17 cellular contexts compared by ENCODE assay signal in genomic region chr14:102875652-102876051, GRCh38. TPM values are rescaled to one million over a fixed set of nuclear protein-coding genes. Genes with fewer than 3 reads are reported as not detected.
DNase-seq lines count a peak whose midpoint lies in the region; ATAC-seq, FAIRE-seq and TF ChIP-seq lines count a peak whose summit lies in the region.
"Had no signal": no experiment of that assay in that cellular context is flagged by ENCODE, and none has a peak within 500 bp of the region (broad histone marks: within the 10 kb centered on the region; RNA-seq: fewer than 3 reads in every experiment).

No MANE protein-coding gene starts in this region.

- TF ChIP-seq CTCF in D721Med (IDR thresholded peaks at IDR 0.05; ENCODE audit: insufficient read depth, missing control alignments), result peak; percentile 22
- TF ChIP-seq CTCF in lower lobe of right lung (IDR thresholded peaks at IDR 0.05), result no peak
- TF ChIP-seq CTCF in osteocyte (IDR thresholded peaks at IDR 0.05), result no peak

- peak overlapping the region; percentile 58 for H3K27ac Mint-ChIP-seq in activated T-helper 17 cell treated with anti-CD3 and anti-CD28 coated beads, Interleukin-2, amount 50 U/mL, for 72 hours
- no peak overlapping the region for H3K27ac Mint-ChIP-seq in stimulated activated memory B cell treated with anti-CD40 and anti-IgM and Interleukin-4, amounts not matched to agents 10 μg/mL and 1 μg/mL and 100 μg/mL, for 72 hours
- H3K27ac Mint-ChIP-seq in osteocyte (ENCODE audit: unreplicated experiment), result no peak overlapping the region

- DNase-seq in D721Med (ENCODE audit: insufficient read length, low spot score), result no peak
- DNase-seq in DMS79 (lab: John Stamatoyannopoulos, UW), result peak; percentile 43
- DNase-seq in lower lobe of right lung, result no peak
- no peak for DNase-seq in inferior parietal cortex (ENCODE audit: extremely low spot score)
- DNase-seq in osteocyte (ENCODE audit: extremely low spot score, unreplicated experiment), result no peak
- DNase-seq: AML-193, COR-L47, KBM-7, MV-4-11, NCI-H187 treated with DMSO at 0.1 percent for 48 hours, NCI-H510A, NCI-H82 had no signal

- FAIRE-seq in D721Med (lab: Jason Lieb, UNC), result no peak
- FAIRE-seq: G401.6 had no signal

- H3K4me3 ChIP-seq in lower lobe of right lung, result no peak overlapping the region
- H3K4me3 ChIP-seq: SJSA1 had no signal

- H3K27ac ChIP-seq in lower lobe of right lung, result no peak overlapping the region
- H3K27ac ChIP-seq: SJSA1 had no signal

- H3K36me3 Mint-ChIP-seq in activated T-helper 17 cell treated with anti-CD3 and anti-CD28 coated beads, Interleukin-2, amount 50 U/mL, for 72 hours (ENCODE audit: low read depth), result no peaks in the 10 kb centered on the region
- peaks cover 31% of the 10 kb centered on the region for H3K36me3 Mint-ChIP-seq in stimulated activated memory B cell treated with anti-CD40 and anti-IgM and Interleukin-4, amounts not matched to agents 10 μg/mL and 1 μg/mL and 100 μg/mL, for 72 hours
- H3K36me3 Mint-ChIP-seq in osteocyte (ENCODE audit: unreplicated experiment), result peaks cover 7% of the 10 kb centered on the region

- H3K9me3 ChIP-seq in lower lobe of right lung, result no peaks in the 10 kb centered on the region
- H3K9me3 ChIP-seq: SJSA1 had no signal

- peaks cover 5% of the 10 kb centered on the region for H3K4me1 Mint-ChIP-seq in activated T-helper 17 cell treated with anti-CD3 and anti-CD28 coated beads, Interleukin-2, amount 50 U/mL, for 72 hours
- H3K4me1 Mint-ChIP-seq in stimulated activated memory B cell treated with anti-CD40 and anti-IgM and Interleukin-4, amounts not matched to agents 10 μg/mL and 1 μg/mL and 100 μg/mL, for 72 hours, result peaks cover 17% of the 10 kb centered on the region
- H3K4me1 Mint-ChIP-seq in osteocyte (ENCODE audit: unreplicated experiment), result peaks cover 16% of the 10 kb centered on the region
- H3K4me1 Mint-ChIP-seq: CD14-positive monocyte had no signal

- H3K4me1 ChIP-seq in lower lobe of right lung, result peaks cover 9% of the 10 kb centered on the region
- H3K4me1 ChIP-seq: SJSA1 had no signal

- no peaks in the 10 kb centered on the region for H3K27me3 Mint-ChIP-seq in activated T-helper 17 cell treated with anti-CD3 and anti-CD28 coated beads, Interleukin-2, amount 50 U/mL, for 72 hours
- no peaks in the 10 kb centered on the region for H3K27me3 Mint-ChIP-seq in stimulated activated memory B cell treated with anti-CD40 and anti-IgM and Interleukin-4, amounts not matched to agents 10 μg/mL and 1 μg/mL and 100 μg/mL, for 72 hours
- no peaks in the 10 kb centered on the region for H3K27me3 Mint-ChIP-seq in osteocyte (ENCODE audit: unreplicated experiment)

- peaks cover 65% of the 10 kb centered on the region for H3K36me3 ChIP-seq in lower lobe of right lung

- H3K4me3 Mint-ChIP-seq in activated T-helper 17 cell treated with anti-CD3 and anti-CD28 coated beads, Interleukin-2, amount 50 U/mL, for 72 hours, result no peak overlapping the region
- no peak overlapping the region for H3K4me3 Mint-ChIP-seq in stimulated activated memory B cell treated with anti-CD40 and anti-IgM and Interleukin-4, amounts not matched to agents 10 μg/mL and 1 μg/mL and 100 μg/mL, for 72 hours
- H3K4me3 Mint-ChIP-seq in osteocyte (ENCODE audit: unreplicated experiment), result no peak overlapping the region
- H3K4me3 Mint-ChIP-seq: CD14-positive monocyte had no signal

- no peaks in the 10 kb centered on the region for H3K27me3 ChIP-seq in lower lobe of right lung (ENCODE audit: low read depth)
- H3K27me3 ChIP-seq: SJSA1 had no signal

- intact Hi-C loops in lower lobe of right lung (cut with DNase I), result no loop called here

- no peaks in the 10 kb centered on the region for H3K9me3 Mint-ChIP-seq in activated T-helper 17 cell treated with anti-CD3 and anti-CD28 coated beads, Interleukin-2, amount 50 U/mL, for 72 hours
- H3K9me3 Mint-ChIP-seq in stimulated activated memory B cell treated with anti-CD40 and anti-IgM and Interleukin-4, amounts not matched to agents 10 μg/mL and 1 μg/mL and 100 μg/mL, for 72 hours, result no peaks in the 10 kb centered on the region
- H3K9me3 Mint-ChIP-seq in osteocyte (ENCODE audit: unreplicated experiment), result no peaks in the 10 kb centered on the region
- H3K9me3 Mint-ChIP-seq: CD14-positive monocyte had no signal

- no peak for ATAC-seq in activated T-helper 17 cell treated with anti-CD3 and anti-CD28 coated beads, Interleukin-2, amount 50 U/mL, for 72 hours (replicated peaks)
- ATAC-seq in lower lobe of right lung, result peak; percentile 56 to 84
- ATAC-seq in stimulated activated memory B cell treated with anti-CD40 and anti-IgM and Interleukin-4, amounts not matched to agents 10 μg/mL and 1 μg/mL and 100 μg/mL, for 72 hours, result no peak

RNA-seq across cellular contexts. Expression of gene AMN, which starts 46.8 kb away (rescaled TPM):
- 1 to 10 TPM; 2.1 to 2.3 TPM for total RNA-seq in activated T-helper 17 cell treated with anti-CD3 and anti-CD28 coated beads, Interleukin-2, amount 50 U/mL, for 72 hours
- 13.7 TPM for total RNA-seq in lower lobe of right lung
- total RNA-seq in osteocyte, result 0.37 and 0.86 TPM in 2 replicates
- total RNA-seq: SJSA1 had no signal

Comparison
In these comparisons a context has a peak if more than half of its experiments do, and no peak if none do; other contexts are left out.
1. ATAC-seq: peak in lower lobe of right lung (2 of 2); none in activated T-helper 17 cell treated with anti-CD3 and anti-CD28 coated beads, Interleukin-2, amount 50 U/mL, for 72 hours (single experiment) and stimulated activated memory B cell treated with anti-CD40 and anti-IgM and Interleukin-4, amounts not matched to agents 10 μg/mL and 1 μg/mL and 100 μg/mL, for 72 hours (single experiment).